In genomic region chr3:194685050-194685722, GRCh38 we compare ENCODE assay signal across 1 cellular context.
TF ChIP-seq lines count a peak whose summit lies in the region.

No MANE protein-coding gene starts in this region.

TF ChIP-seq in SK-N-SH treated with all-trans-retinoic acid at 6 μM for 48 hours, 23 proteins besides CTCF, POLR2A, EP300 and RAD21 (continued from another document):
- no peak for TF ChIP-seq CSRNP3 (CRISPR knock-in tag; IDR thresholded peaks at IDR 0.05)
- TF ChIP-seq ISL1 (CRISPR knock-in tag; IDR thresholded peaks at IDR 0.05) = no peak
- TF ChIP-seq PATZ1 (CRISPR knock-in tag; IDR thresholded peaks at IDR 0.05; ENCODE audit: borderline replicate concordance) = no peak
- TF ChIP-seq ZNF8 (CRISPR knock-in tag; IDR thresholded peaks at IDR 0.05) = no peak
